Comparison of ENCODE assay signal across 3 cellular contexts in the genomic region with DNA sequence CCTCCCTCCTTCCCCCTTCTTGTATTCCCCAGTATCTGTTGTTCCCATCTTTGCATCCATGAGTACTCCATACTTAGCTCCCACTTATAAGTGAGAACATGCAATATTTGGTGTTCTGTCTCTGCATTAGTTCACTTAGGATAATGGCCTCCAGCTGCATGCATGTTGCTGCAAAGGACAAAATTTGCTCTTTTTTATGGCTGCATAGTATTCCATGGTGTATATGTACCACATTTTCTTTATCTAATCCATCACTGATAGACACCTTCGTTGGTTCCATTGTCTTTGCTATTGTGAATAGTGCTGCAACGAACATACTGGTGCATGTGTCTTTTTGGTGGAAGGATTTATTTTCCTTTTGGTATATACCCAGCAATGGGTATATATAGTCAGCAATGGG.
TF ChIP-seq lines count a peak whose summit lies in the region.

No MANE protein-coding gene starts in this region.

TF ChIP-seq in A549, 52 proteins besides CTCF, POLR2A, EP300 and RAD21:
- TF ChIP-seq SREBF2 (IDR thresholded peaks at IDR 0.05), result no peak
- no peak for TF ChIP-seq JUN (IDR thresholded peaks at IDR 0.05)
- no peak for TF ChIP-seq MYC (IDR thresholded peaks at IDR 0.05; ENCODE audit: borderline replicate concordance, low read length)
- TF ChIP-seq HDAC2 (IDR thresholded peaks at IDR 0.05), result no peak
- TF ChIP-seq RCOR1 (IDR thresholded peaks at IDR 0.05; ENCODE audit: low read depth, low read length), result no peak
- TF ChIP-seq NR3C1 (IDR thresholded peaks at IDR 0.05), result no peak
- no peak for TF ChIP-seq HOXB5 (CRISPR knock-in tag; IDR thresholded peaks at IDR 0.05)
- TF ChIP-seq KDM1A (IDR thresholded peaks at IDR 0.05; ENCODE audit: low read depth), result peak; percentile 44; the same call in 1 of the 2 replicates

TF ChIP-seq in HEK293, 187 proteins besides CTCF, POLR2A, EP300 and RAD21:
- TF ChIP-seq ZNF146 (tag by site-specific recombination; IDR thresholded peaks at IDR 0.05) (peak; percentile 58), GLIS1 (tag by site-specific recombination; IDR thresholded peaks at IDR 0.05) (no peak), ZFP3 (tag by site-specific recombination; IDR thresholded peaks at IDR 0.05; ENCODE audit: low read depth) (no peak), ZNF121 (tag by site-specific recombination; IDR thresholded peaks at IDR 0.05) (no peak), ZNF394 (tag by site-specific recombination; IDR thresholded peaks at IDR 0.05; ENCODE audit: borderline replicate concordance) (no peak)
- TF ChIP-seq, protein P1, sequence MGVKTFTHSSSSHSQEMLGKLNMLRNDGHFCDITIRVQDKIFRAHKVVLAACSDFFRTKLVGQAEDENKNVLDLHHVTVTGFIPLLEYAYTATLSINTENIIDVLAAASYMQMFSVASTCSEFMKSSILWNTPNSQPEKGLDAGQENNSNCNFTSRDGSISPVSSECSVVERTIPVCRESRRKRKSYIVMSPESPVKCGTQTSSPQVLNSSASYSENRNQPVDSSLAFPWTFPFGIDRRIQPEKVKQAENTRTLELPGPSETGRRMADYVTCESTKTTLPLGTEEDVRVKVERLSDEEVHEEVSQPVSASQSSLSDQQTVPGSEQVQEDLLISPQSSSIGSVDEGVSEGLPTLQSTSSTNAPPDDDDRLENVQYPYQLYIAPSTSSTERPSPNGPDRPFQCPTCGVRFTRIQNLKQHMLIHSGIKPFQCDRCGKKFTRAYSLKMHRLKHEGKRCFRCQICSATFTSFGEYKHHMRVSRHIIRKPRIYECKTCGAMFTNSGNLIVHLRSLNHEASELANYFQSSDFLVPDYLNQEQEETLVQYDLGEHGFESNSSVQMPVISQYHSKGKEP (tag by site-specific recombination; IDR thresholded peaks at IDR 0.05), result no peak
- TF ChIP-seq, protein P2, sequence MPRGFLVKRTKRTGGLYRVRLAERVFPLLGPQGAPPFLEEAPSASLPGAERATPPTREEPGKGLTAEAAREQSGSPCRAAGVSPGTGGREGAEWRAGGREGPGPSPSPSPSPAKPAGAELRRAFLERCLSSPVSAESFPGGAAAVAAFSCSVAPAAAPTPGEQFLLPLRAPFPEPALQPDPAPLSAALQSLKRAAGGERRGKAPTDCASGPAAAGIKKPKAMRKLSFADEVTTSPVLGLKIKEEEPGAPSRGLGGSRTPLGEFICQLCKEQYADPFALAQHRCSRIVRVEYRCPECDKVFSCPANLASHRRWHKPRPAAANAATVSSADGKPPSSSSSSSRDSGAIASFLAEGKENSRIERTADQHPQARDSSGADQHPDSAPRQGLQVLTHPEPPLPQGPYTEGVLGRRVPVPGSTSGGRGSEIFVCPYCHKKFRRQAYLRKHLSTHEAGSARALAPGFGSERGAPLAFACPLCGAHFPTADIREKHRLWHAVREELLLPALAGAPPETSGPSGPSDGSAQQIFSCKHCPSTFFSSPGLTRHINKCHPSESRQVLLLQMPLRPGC (tag by site-specific recombination; IDR thresholded peaks at IDR 0.05), result no peak

TF ChIP-seq in H1, 55 proteins besides CTCF, POLR2A, EP300 and RAD21:
- peak; percentile 79 for TF ChIP-seq KDM1A (IDR thresholded peaks at IDR 0.05; ENCODE audit: borderline replicate concordance, low read length)
- no peak for TF ChIP-seq POLR2AphosphoS5 (IDR thresholded peaks at IDR 0.05; ENCODE audit: low read depth, low read length)
